19 cellular contexts compared by ENCODE assay signal in genomic region chr10:35435824-35436223, GRCh38.
DNase-seq lines count a peak whose midpoint lies in the region; ATAC-seq and TF ChIP-seq lines count a peak whose summit lies in the region.
"Had no signal": no experiment of that assay in that cellular context is flagged by ENCODE, and none has a peak within 500 bp of the region (broad histone marks: within the 10 kb centered on the region; RNA-seq: fewer than 3 reads in every experiment).

No MANE protein-coding gene starts in this region.

- DNase-seq in activated naive CD4-positive, alpha-beta T cell treated with anti-CD3 and anti-CD28 coated beads, Interleukin-2, amount 10 ng/mL, durations not matched to agents 7 days and 5 days = no peak
- no peak for DNase-seq in activated naive CD4-positive, alpha-beta T cell treated with Interleukin-2 at 50 U/mL for 16 hours
- DNase-seq in SKM-1 (lab: John Stamatoyannopoulos, UW; ENCODE audit: unreplicated experiment) (peak; percentile 2), heart right ventricle (no peak), Karpas-422 (no peak), NCI-H524 treated with DMSO at 0.1 percent for 48 hours (lab: John Stamatoyannopoulos, UW) (no peak), kidney glomerular epithelial cell (lab: John Stamatoyannopoulos, UW) (no peak)
- DNase-seq in stimulated activated naive B cell treated with anti-CD40 and anti-IgM and Interleukin-4, amounts not matched to agents 10 μg/mL and 1 μg/mL and 100 μg/mL, for 72 hours = no peak
- DNase-seq: activated CD8-positive, alpha-beta memory T cell treated with anti-CD3 and anti-CD28 coated beads, Interleukin-2, amount 10 ng/mL, durations not matched to agents 7 days and 5 days; activated naive CD4-positive, alpha-beta T cell; CD8-positive, alpha-beta memory T cell; DND-41; esophagus squamous epithelium; NCI-H1092 treated with DMSO at 0.1 percent for 48 hours; pancreas; small intestine; T-cell; uterus had no signal

- H3K4me1 Mint-ChIP-seq in activated naive CD4-positive, alpha-beta T cell treated with anti-CD3 and anti-CD28 coated beads, Interleukin-2, amount 10 ng/mL, durations not matched to agents 7 days and 5 days = peaks cover 26% of the 10 kb centered on the region
- H3K4me1 Mint-ChIP-seq in stimulated activated naive B cell treated with anti-CD40 and anti-IgM and Interleukin-4, amounts not matched to agents 10 μg/mL and 1 μg/mL and 100 μg/mL, for 72 hours = peaks cover 25 to 62% of the 10 kb centered on the region in 2 donors

- H3K27me3 ChIP-seq in heart right ventricle (no peaks in the 10 kb centered on the region), Karpas-422 (ENCODE audit: low read length) (no peaks in the 10 kb centered on the region)
- H3K27me3 ChIP-seq: breast epithelium, esophagus squamous epithelium, pancreas, uterus had no signal

- WGBS in heart right ventricle, 2 donors = 77 to 92% methylated on average over 4 of the region's 4 CpGs

- H3K27ac Mint-ChIP-seq in activated naive CD4-positive, alpha-beta T cell treated with anti-CD3 and anti-CD28 coated beads, Interleukin-2, amount 10 ng/mL, durations not matched to agents 7 days and 5 days = peak overlapping the region; percentile 4
- peak overlapping the region; percentile 3 for H3K27ac Mint-ChIP-seq in stimulated activated naive B cell treated with anti-CD40 and anti-IgM and Interleukin-4, amounts not matched to agents 10 μg/mL and 1 μg/mL and 100 μg/mL, for 72 hours
- H3K27ac Mint-ChIP-seq: activated CD8-positive, alpha-beta memory T cell treated with anti-CD3 and anti-CD28 coated beads, Interleukin-2, amount 10 ng/mL, durations not matched to agents 7 days and 5 days had no signal

- ATAC-seq in heart right ventricle = peak in 7 of 8 donors; percentile 12 to 58 (median 47)
- no peak for ATAC-seq in stimulated activated naive B cell treated with anti-CD40 and anti-IgM and Interleukin-4, amounts not matched to agents 10 μg/mL and 1 μg/mL and 100 μg/mL, for 72 hours (replicated peaks)
- ATAC-seq: activated CD8-positive, alpha-beta memory T cell treated with anti-CD3 and anti-CD28 coated beads, Interleukin-2, amount 10 ng/mL, durations not matched to agents 7 days and 5 days; T-cell had no signal

- no peak overlapping the region for H3K4me3 ChIP-seq in heart right ventricle
- H3K4me3 ChIP-seq in Karpas-422 (ENCODE audit: low read length) = no peak overlapping the region
- H3K4me3 ChIP-seq: breast epithelium, esophagus squamous epithelium, pancreas, uterus had no signal

- H4K20me1 ChIP-seq in Karpas-422 (ENCODE audit: insufficient read depth, low read depth, low read length) = no peaks in the 10 kb centered on the region

- H3K4me3 Mint-ChIP-seq in activated naive CD4-positive, alpha-beta T cell treated with anti-CD3 and anti-CD28 coated beads, Interleukin-2, amount 10 ng/mL, durations not matched to agents 7 days and 5 days = no peak overlapping the region
- no peak overlapping the region for H3K4me3 Mint-ChIP-seq in stimulated activated naive B cell treated with anti-CD40 and anti-IgM and Interleukin-4, amounts not matched to agents 10 μg/mL and 1 μg/mL and 100 μg/mL, for 72 hours
- H3K4me3 Mint-ChIP-seq: activated CD8-positive, alpha-beta memory T cell treated with anti-CD3 and anti-CD28 coated beads, Interleukin-2, amount 10 ng/mL, durations not matched to agents 7 days and 5 days; CD8-positive, alpha-beta memory T cell; T-cell had no signal

- peaks cover 47% of the 10 kb centered on the region for H3K36me3 Mint-ChIP-seq in activated naive CD4-positive, alpha-beta T cell treated with anti-CD3 and anti-CD28 coated beads, Interleukin-2, amount 10 ng/mL, durations not matched to agents 7 days and 5 days
- peaks cover 33 to 47% of the 10 kb centered on the region in 2 donors for H3K36me3 Mint-ChIP-seq in stimulated activated naive B cell treated with anti-CD40 and anti-IgM and Interleukin-4, amounts not matched to agents 10 μg/mL and 1 μg/mL and 100 μg/mL, for 72 hours

- H3K4me1 ChIP-seq in heart right ventricle = peaks cover 4 to 69% (median 41%) of the 10 kb centered on the region in 9 donors
- no peaks in the 10 kb centered on the region for H3K4me1 ChIP-seq in Karpas-422 (ENCODE audit: low read length)
- H3K4me1 ChIP-seq: breast epithelium, uterus had no signal

- no peaks in the 10 kb centered on the region for H3K9me2 ChIP-seq in Karpas-422 (replicated peaks; ENCODE audit: insufficient read depth, low read length)

- H3K36me3 ChIP-seq in heart right ventricle = no peaks in the 10 kb centered on the region
- no peaks in the 10 kb centered on the region for H3K36me3 ChIP-seq in Karpas-422 (ENCODE audit: insufficient read depth, low read length)
- H3K36me3 ChIP-seq: breast epithelium, esophagus squamous epithelium, pancreas, uterus had no signal

- peaks cover 29% of the 10 kb centered on the region for H3K9me3 Mint-ChIP-seq in activated naive CD4-positive, alpha-beta T cell treated with anti-CD3 and anti-CD28 coated beads, Interleukin-2, amount 10 ng/mL, durations not matched to agents 7 days and 5 days
- peaks cover 17 to 21% of the 10 kb centered on the region in 2 donors for H3K9me3 Mint-ChIP-seq in stimulated activated naive B cell treated with anti-CD40 and anti-IgM and Interleukin-4, amounts not matched to agents 10 μg/mL and 1 μg/mL and 100 μg/mL, for 72 hours

- no peak overlapping the region for H2AFZ ChIP-seq in Karpas-422 (ENCODE audit: low read length)

- H3K9me3 ChIP-seq in heart right ventricle = peaks cover 0 to 25% (median 11%) of the 10 kb centered on the region in 11 donors
- H3K9me3 ChIP-seq in Karpas-422 (ENCODE audit: low read length) = peaks cover 35% of the 10 kb centered on the region
- H3K9me3 ChIP-seq: pancreas had no signal

- peak overlapping the region in 3 of 10 donors; percentile 30 to 39 (median 34) for H3K27ac ChIP-seq in heart right ventricle
- no peak overlapping the region for H3K27ac ChIP-seq in Karpas-422 (ENCODE audit: low read length)
- H3K27ac ChIP-seq: breast epithelium, esophagus squamous epithelium, pancreas, uterus had no signal

- no peaks in the 10 kb centered on the region for H3K79me2 ChIP-seq in Karpas-422 (ENCODE audit: low read length)

- peak in 1 of 9 donors; percentile 8 for TF ChIP-seq CTCF in heart right ventricle (IDR thresholded peaks at IDR 0.05)

- H3K27me3 Mint-ChIP-seq in activated naive CD4-positive, alpha-beta T cell treated with anti-CD3 and anti-CD28 coated beads, Interleukin-2, amount 10 ng/mL, durations not matched to agents 7 days and 5 days = no peaks in the 10 kb centered on the region
- no peaks in the 10 kb centered on the region for H3K27me3 Mint-ChIP-seq in stimulated activated naive B cell treated with anti-CD40 and anti-IgM and Interleukin-4, amounts not matched to agents 10 μg/mL and 1 μg/mL and 100 μg/mL, for 72 hours
- H3K27me3 Mint-ChIP-seq: activated CD8-positive, alpha-beta memory T cell treated with anti-CD3 and anti-CD28 coated beads, Interleukin-2, amount 10 ng/mL, durations not matched to agents 7 days and 5 days; T-cell had no signal

- no peak overlapping the region for H3K9ac ChIP-seq in Karpas-422 (ENCODE audit: low read length)

- CTCF ChIA-PET in activated naive CD4-positive, alpha-beta T cell treated with anti-CD3 and anti-CD28 coated beads, Interleukin-2, amount 10 ng/mL, durations not matched to agents 7 days and 5 days (lab: Charles Lee) = no interaction called here

- no peak overlapping the region for H3K4me2 ChIP-seq in Karpas-422 (ENCODE audit: low read depth, low read length, poor library complexity, severe bottlenecking)

- intact Hi-C loops in heart right ventricle (cut with DNase I) = no loop called here

Comparison
In these comparisons a context has a peak if more than half of its experiments do, and no peak if none do; other contexts are left out.
1. ATAC-seq: peak in heart right ventricle (7 of 8); none in stimulated activated naive B cell treated with anti-CD40 and anti-IgM and Interleukin-4, amounts not matched to agents 10 μg/mL and 1 μg/mL and 100 μg/mL, for 72 hours (0 of 2).